1 cellular context compared by ENCODE assay signal in genomic region chr6:7008451-7008988, GRCh38.
TF ChIP-seq lines count a peak whose summit lies in the region.

No MANE protein-coding gene starts in this region.

TF ChIP-seq in SK-N-SH, 30 proteins besides CTCF, POLR2A, EP300 and RAD21 (continued from another document):
- TF ChIP-seq PBX3 (IDR thresholded peaks at IDR 0.05) (no peak), TAF1 (IDR thresholded peaks at IDR 0.05; ENCODE audit: borderline replicate concordance, low read depth, low read length) (no peak), FOSL2 (IDR thresholded peaks at IDR 0.05; ENCODE audit: borderline replicate concordance, low read depth) (no peak), POLR2AphosphoS5 (IDR thresholded peaks at IDR 0.05; ENCODE audit: low read depth, low read length) (no peak), USF1 (IDR thresholded peaks at IDR 0.05; ENCODE audit: borderline replicate concordance, low read depth) (no peak), GABPA (IDR thresholded peaks at IDR 0.05; ENCODE audit: low read depth) (no peak), ELF1 (IDR thresholded peaks at IDR 0.05) (no peak), SMC3 (IDR thresholded peaks at IDR 0.05; ENCODE audit: low read depth, low read length) (no peak), MXI1 (IDR thresholded peaks at IDR 0.05; ENCODE audit: low read depth, low read length) (no peak), GATA2 (CRISPR knock-in tag; IDR thresholded peaks at IDR 0.05) (no peak)
- TF ChIP-seq, protein P1, sequence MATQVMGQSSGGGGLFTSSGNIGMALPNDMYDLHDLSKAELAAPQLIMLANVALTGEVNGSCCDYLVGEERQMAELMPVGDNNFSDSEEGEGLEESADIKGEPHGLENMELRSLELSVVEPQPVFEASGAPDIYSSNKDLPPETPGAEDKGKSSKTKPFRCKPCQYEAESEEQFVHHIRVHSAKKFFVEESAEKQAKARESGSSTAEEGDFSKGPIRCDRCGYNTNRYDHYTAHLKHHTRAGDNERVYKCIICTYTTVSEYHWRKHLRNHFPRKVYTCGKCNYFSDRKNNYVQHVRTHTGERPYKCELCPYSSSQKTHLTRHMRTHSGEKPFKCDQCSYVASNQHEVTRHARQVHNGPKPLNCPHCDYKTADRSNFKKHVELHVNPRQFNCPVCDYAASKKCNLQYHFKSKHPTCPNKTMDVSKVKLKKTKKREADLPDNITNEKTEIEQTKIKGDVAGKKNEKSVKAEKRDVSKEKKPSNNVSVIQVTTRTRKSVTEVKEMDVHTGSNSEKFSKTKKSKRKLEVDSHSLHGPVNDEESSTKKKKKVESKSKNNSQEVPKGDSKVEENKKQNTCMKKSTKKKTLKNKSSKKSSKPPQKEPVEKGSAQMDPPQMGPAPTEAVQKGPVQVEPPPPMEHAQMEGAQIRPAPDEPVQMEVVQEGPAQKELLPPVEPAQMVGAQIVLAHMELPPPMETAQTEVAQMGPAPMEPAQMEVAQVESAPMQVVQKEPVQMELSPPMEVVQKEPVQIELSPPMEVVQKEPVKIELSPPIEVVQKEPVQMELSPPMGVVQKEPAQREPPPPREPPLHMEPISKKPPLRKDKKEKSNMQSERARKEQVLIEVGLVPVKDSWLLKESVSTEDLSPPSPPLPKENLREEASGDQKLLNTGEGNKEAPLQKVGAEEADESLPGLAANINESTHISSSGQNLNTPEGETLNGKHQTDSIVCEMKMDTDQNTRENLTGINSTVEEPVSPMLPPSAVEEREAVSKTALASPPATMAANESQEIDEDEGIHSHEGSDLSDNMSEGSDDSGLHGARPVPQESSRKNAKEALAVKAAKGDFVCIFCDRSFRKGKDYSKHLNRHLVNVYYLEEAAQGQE (IDR thresholded peaks at IDR 0.05; ENCODE audit: low read depth, low read length), result no peak
- TF ChIP-seq, protein P2, sequence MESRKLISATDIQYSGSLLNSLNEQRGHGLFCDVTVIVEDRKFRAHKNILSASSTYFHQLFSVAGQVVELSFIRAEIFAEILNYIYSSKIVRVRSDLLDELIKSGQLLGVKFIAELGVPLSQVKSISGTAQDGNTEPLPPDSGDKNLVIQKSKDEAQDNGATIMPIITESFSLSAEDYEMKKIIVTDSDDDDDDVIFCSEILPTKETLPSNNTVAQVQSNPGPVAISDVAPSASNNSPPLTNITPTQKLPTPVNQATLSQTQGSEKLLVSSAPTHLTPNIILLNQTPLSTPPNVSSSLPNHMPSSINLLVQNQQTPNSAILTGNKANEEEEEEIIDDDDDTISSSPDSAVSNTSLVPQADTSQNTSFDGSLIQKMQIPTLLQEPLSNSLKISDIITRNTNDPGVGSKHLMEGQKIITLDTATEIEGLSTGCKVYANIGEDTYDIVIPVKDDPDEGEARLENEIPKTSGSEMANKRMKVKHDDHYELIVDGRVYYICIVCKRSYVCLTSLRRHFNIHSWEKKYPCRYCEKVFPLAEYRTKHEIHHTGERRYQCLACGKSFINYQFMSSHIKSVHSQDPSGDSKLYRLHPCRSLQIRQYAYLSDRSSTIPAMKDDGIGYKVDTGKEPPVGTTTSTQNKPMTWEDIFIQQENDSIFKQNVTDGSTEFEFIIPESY (IDR thresholded peaks at IDR 0.05; ENCODE audit: borderline replicate concordance, low read depth), result no peak
- TF ChIP-seq, protein P3, sequence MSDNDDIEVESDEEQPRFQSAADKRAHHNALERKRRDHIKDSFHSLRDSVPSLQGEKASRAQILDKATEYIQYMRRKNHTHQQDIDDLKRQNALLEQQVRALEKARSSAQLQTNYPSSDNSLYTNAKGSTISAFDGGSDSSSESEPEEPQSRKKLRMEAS (IDR thresholded peaks at IDR 0.05; ENCODE audit: low read depth), result no peak
